In the genomic region with DNA sequence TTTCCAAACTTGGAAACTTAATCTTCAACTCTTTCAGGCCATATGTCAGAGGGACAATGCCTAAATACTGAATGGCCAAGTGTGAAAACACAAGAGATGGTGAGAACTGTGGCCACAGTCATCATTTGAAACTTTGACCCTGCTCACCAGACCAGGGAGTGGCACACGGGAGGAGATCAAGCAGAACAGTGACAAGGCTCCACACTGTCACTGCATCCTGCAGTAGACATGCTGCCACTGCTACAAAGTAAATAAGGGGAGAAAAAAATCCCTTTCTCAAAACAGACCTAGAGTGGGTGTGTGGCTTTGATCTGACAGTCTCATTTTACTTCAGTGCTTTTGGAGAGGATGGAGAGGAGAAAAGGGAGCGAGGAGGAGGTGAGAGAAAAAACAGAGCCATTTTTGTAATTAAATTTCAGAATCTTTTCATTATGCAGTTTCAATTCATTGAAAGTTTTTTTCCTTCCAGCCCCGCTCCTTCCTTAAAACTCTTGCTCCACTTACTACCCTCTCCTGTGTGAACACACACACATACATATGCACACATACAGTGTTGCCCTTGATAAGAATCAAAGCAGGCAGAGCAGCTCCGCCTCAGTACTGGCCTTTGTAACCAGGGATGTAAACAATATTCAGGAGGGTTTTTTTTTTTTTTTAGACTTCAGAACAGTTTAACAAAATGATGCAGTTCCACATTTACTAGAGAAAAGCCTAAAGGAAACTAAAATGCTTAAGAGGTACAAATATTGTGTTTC, we compare ENCODE assay signal across 12 cellular contexts. TPM values are rescaled to one million over a fixed set of nuclear protein-coding genes. Genes with fewer than 3 reads are reported as not detected.
DNase-seq lines count a peak whose midpoint lies in the region; ATAC-seq, FAIRE-seq and TF ChIP-seq lines count a peak whose summit lies in the region.
"Had no signal": no experiment of that assay in that cellular context is flagged by ENCODE, and none has a peak within 500 bp of the region (broad histone marks: within the 10 kb centered on the region; RNA-seq: fewer than 3 reads in every experiment).

No MANE protein-coding gene starts in this region.

- no peak for DNase-seq in GM18507 (ENCODE audit: extremely low spot score, insufficient read length, low read depth)
- no peak for DNase-seq in activated CD4-positive, alpha-beta memory T cell treated with anti-CD3 and anti-CD28 coated beads, Interleukin-2, amount 10 ng/mL, durations not matched to agents 7 days and 5 days
- no peak for DNase-seq in T-helper 2 cell treated with Interferon-gamma antibody and Interleukin-4, amounts not matched to agents 5 μg/mL and 100 μg/mL, for 36 hours (ENCODE audit: low spot score)
- no peak for DNase-seq in stimulated activated effector memory CD8-positive, alpha-beta T cell treated with anti-CD3 and anti-CD28 coated beads, Interleukin-12 subunit alpha, Interleukin-12 subunit beta, amount 100 ng/mL, for 72 hours (ENCODE audit: low spot score in 2 of 2)
- DNase-seq: aorta; CD4-positive, alpha-beta memory T cell; small intestine had no signal

- H3K9me3 Mint-ChIP-seq in activated CD4-positive, alpha-beta memory T cell treated with anti-CD3 and anti-CD28 coated beads, Interleukin-2, amount 10 ng/mL, durations not matched to agents 7 days and 5 days: no peaks in the 10 kb centered on the region
- H3K9me3 Mint-ChIP-seq in T-helper 2 cell treated with Interferon-gamma antibody and Interleukin-4, amounts not matched to agents 5 μg/mL and 100 μg/mL, for 36 hours: no peaks in the 10 kb centered on the region
- H3K9me3 Mint-ChIP-seq in stimulated activated effector memory CD8-positive, alpha-beta T cell treated with anti-CD3 and anti-CD28 coated beads, Interleukin-12 subunit alpha, Interleukin-12 subunit beta, amount 100 ng/mL, for 72 hours: no peaks in the 10 kb centered on the region

- CTCF ChIA-PET in activated CD4-positive, alpha-beta memory T cell treated with anti-CD3 and anti-CD28 coated beads, Interleukin-2, amount 10 ng/mL, durations not matched to agents 7 days and 5 days (lab: Charles Lee): no interaction called here

- TF ChIP-seq EP300 in gastroesophageal sphincter (IDR thresholded peaks at IDR 0.05): no peak

- no peak overlapping the region for H3K4me3 ChIP-seq in gastroesophageal sphincter
- H3K4me3 ChIP-seq: SK-N-MC had no signal

- no peak for TF ChIP-seq POLR2A in gastroesophageal sphincter (IDR thresholded peaks at IDR 0.05)

- peak; percentile 93 for ATAC-seq in GM19438 (IDR thresholded peaks at IDR 0.05; ENCODE audit: low read depth, unreplicated experiment)
- ATAC-seq in HG02885 (IDR thresholded peaks at IDR 0.05; ENCODE audit: poor library complexity, unreplicated experiment): peak; percentile 98
- peak; percentile 87 for ATAC-seq in HG03571 (IDR thresholded peaks at IDR 0.05; ENCODE audit: unreplicated experiment)
- no peak for ATAC-seq in gastroesophageal sphincter
- no peak for ATAC-seq in stimulated activated effector memory CD8-positive, alpha-beta T cell treated with anti-CD3 and anti-CD28 coated beads, Interleukin-12 subunit alpha, Interleukin-12 subunit beta, amount 100 ng/mL, for 72 hours

- no peaks in the 10 kb centered on the region for H3K36me3 ChIP-seq in gastroesophageal sphincter

- 45 to 51% methylated on average over 3 to 4 of the region's 4 CpGs for WGBS in gastroesophageal sphincter (ENCODE audit: low coverage in 1 of 2), 2 donors

- H3K4me3 Mint-ChIP-seq in activated CD4-positive, alpha-beta memory T cell treated with anti-CD3 and anti-CD28 coated beads, Interleukin-2, amount 10 ng/mL, durations not matched to agents 7 days and 5 days: no peak overlapping the region
- no peak overlapping the region for H3K4me3 Mint-ChIP-seq in T-helper 2 cell treated with Interferon-gamma antibody and Interleukin-4, amounts not matched to agents 5 μg/mL and 100 μg/mL, for 36 hours
- no peak overlapping the region for H3K4me3 Mint-ChIP-seq in stimulated activated effector memory CD8-positive, alpha-beta T cell treated with anti-CD3 and anti-CD28 coated beads, Interleukin-12 subunit alpha, Interleukin-12 subunit beta, amount 100 ng/mL, for 72 hours

- TF ChIP-seq CTCF in gastroesophageal sphincter (IDR thresholded peaks at IDR 0.05): no peak

- H3K27ac Mint-ChIP-seq in activated CD4-positive, alpha-beta memory T cell treated with anti-CD3 and anti-CD28 coated beads, Interleukin-2, amount 10 ng/mL, durations not matched to agents 7 days and 5 days: no peak overlapping the region
- H3K27ac Mint-ChIP-seq in T-helper 2 cell treated with Interferon-gamma antibody and Interleukin-4, amounts not matched to agents 5 μg/mL and 100 μg/mL, for 36 hours: no peak overlapping the region
- no peak overlapping the region for H3K27ac Mint-ChIP-seq in stimulated activated effector memory CD8-positive, alpha-beta T cell treated with anti-CD3 and anti-CD28 coated beads, Interleukin-12 subunit alpha, Interleukin-12 subunit beta, amount 100 ng/mL, for 72 hours
- H3K27ac Mint-ChIP-seq: CD4-positive, alpha-beta memory T cell had no signal

- no peak overlapping the region for H3K27ac ChIP-seq in gastroesophageal sphincter
- H3K27ac ChIP-seq: SK-N-MC had no signal

- H3K27me3 Mint-ChIP-seq in activated CD4-positive, alpha-beta memory T cell treated with anti-CD3 and anti-CD28 coated beads, Interleukin-2, amount 10 ng/mL, durations not matched to agents 7 days and 5 days: no peaks in the 10 kb centered on the region
- H3K27me3 Mint-ChIP-seq in T-helper 2 cell treated with Interferon-gamma antibody and Interleukin-4, amounts not matched to agents 5 μg/mL and 100 μg/mL, for 36 hours (ENCODE audit: low read depth): no peaks in the 10 kb centered on the region
- H3K27me3 Mint-ChIP-seq: CD4-positive, alpha-beta memory T cell had no signal

- no peaks in the 10 kb centered on the region for H3K27me3 ChIP-seq in gastroesophageal sphincter

- no peaks in the 10 kb centered on the region for H3K4me1 Mint-ChIP-seq in activated CD4-positive, alpha-beta memory T cell treated with anti-CD3 and anti-CD28 coated beads, Interleukin-2, amount 10 ng/mL, durations not matched to agents 7 days and 5 days
- H3K4me1 Mint-ChIP-seq in T-helper 2 cell treated with Interferon-gamma antibody and Interleukin-4, amounts not matched to agents 5 μg/mL and 100 μg/mL, for 36 hours (ENCODE audit: low read depth): no peaks in the 10 kb centered on the region
- no peaks in the 10 kb centered on the region for H3K4me1 Mint-ChIP-seq in stimulated activated effector memory CD8-positive, alpha-beta T cell treated with anti-CD3 and anti-CD28 coated beads, Interleukin-12 subunit alpha, Interleukin-12 subunit beta, amount 100 ng/mL, for 72 hours
- H3K4me1 Mint-ChIP-seq: CD4-positive, alpha-beta memory T cell had no signal

- POLR2A ChIA-PET in activated CD4-positive, alpha-beta memory T cell treated with anti-CD3 and anti-CD28 coated beads, Interleukin-2, amount 10 ng/mL, durations not matched to agents 7 days and 5 days (lab: Charles Lee): no interaction called here

- no peaks in the 10 kb centered on the region for H3K9me3 ChIP-seq in gastroesophageal sphincter

- H3K36me3 Mint-ChIP-seq in activated CD4-positive, alpha-beta memory T cell treated with anti-CD3 and anti-CD28 coated beads, Interleukin-2, amount 10 ng/mL, durations not matched to agents 7 days and 5 days (ENCODE audit: low read depth): no peaks in the 10 kb centered on the region
- no peaks in the 10 kb centered on the region for H3K36me3 Mint-ChIP-seq in T-helper 2 cell treated with Interferon-gamma antibody and Interleukin-4, amounts not matched to agents 5 μg/mL and 100 μg/mL, for 36 hours (ENCODE audit: low read depth)
- H3K36me3 Mint-ChIP-seq in stimulated activated effector memory CD8-positive, alpha-beta T cell treated with anti-CD3 and anti-CD28 coated beads, Interleukin-12 subunit alpha, Interleukin-12 subunit beta, amount 100 ng/mL, for 72 hours: no peaks in the 10 kb centered on the region
- H3K36me3 Mint-ChIP-seq: CD4-positive, alpha-beta memory T cell had no signal

- no peaks in the 10 kb centered on the region for H3K4me1 ChIP-seq in gastroesophageal sphincter

- peak; percentile 75 for FAIRE-seq in GM18507 (lab: Jason Lieb, UNC)
- FAIRE-seq: small intestine had no signal

RNA-seq across cellular contexts. Expression of a gene that starts 34.4 kb away (rescaled TPM):
- total RNA-seq in activated CD4-positive, alpha-beta memory T cell treated with anti-CD3 and anti-CD28 coated beads, Interleukin-2, amount 10 ng/mL, durations not matched to agents 7 days and 5 days: under 1 TPM; 0.13 to 0.28 TPM
- 10 to 100 TPM in 1 of 4 donors, 1 to 10 TPM in 3; 6.6 to 12.0 (median 8.9) TPM for total RNA-seq in gastroesophageal sphincter

Comparison
In these comparisons a context has a peak if more than half of its experiments do, and no peak if none do; other contexts are left out.
1. ATAC-seq: peak in GM19438 (single experiment), HG02885 (single experiment) and HG03571 (single experiment); none in gastroesophageal sphincter (single experiment) and stimulated activated effector memory CD8-positive, alpha-beta T cell treated with anti-CD3 and anti-CD28 coated beads, Interleukin-12 subunit alpha, Interleukin-12 subunit beta, amount 100 ng/mL, for 72 hours (single experiment).
2. RNA of a gene that starts 34.4 kb away (total RNA-seq): 6.6 to 12.0 TPM in gastroesophageal sphincter; 0.13 to 0.28 TPM in activated CD4-positive, alpha-beta memory T cell treated with anti-CD3 and anti-CD28 coated beads, Interleukin-2, amount 10 ng/mL, durations not matched to agents 7 days and 5 days; every median in the first group is over 4 times any median in the second.